Comparison of ENCODE assay signal across 12 cellular contexts in the genomic region with DNA sequence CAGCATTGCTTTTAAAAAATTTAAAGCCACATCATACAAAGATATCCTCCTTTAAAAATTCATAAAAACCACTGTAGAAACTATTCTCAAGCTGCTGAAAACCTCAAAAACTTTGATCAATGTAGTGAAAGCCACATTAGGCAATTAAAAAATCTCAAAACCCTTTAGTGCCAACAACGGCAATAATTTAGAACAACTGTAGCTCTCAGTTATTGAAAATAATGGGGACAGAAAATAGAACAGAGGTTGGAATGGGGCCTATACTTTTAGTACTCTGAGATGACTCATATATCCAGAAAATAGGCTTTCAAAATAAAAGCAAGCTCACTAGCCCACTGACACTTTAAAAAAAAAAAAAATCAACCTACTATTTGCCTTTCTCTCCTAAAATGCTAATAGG.
DNase-seq lines count a peak whose midpoint lies in the region; ATAC-seq and TF ChIP-seq lines count a peak whose summit lies in the region.
"Had no signal": no experiment of that assay in that cellular context is flagged by ENCODE, and none has a peak within 500 bp of the region (broad histone marks: within the 10 kb centered on the region; RNA-seq: fewer than 3 reads in every experiment).

No MANE protein-coding gene starts in this region.

- ATAC-seq in heart left ventricle (no peak), Right ventricle myocardium superior (ENCODE audit: poor library complexity) (no peak), GM21423 (IDR thresholded peaks at IDR 0.05; ENCODE audit: unreplicated experiment) (no peak)
- no peak for ATAC-seq in activated CD8-positive, alpha-beta T cell treated with anti-CD3 and anti-CD28 coated beads, Interleukin-2, amount 10 ng/mL, durations not matched to agents 7 days and 5 days
- ATAC-seq in activated naive CD4-positive, alpha-beta T cell treated with anti-CD3 and anti-CD28 coated beads, Interleukin-2, amount 50 U/mL, for 72 hours: no peak

- peak overlapping the region; percentile 70 for H3K27ac Mint-ChIP-seq in activated CD8-positive, alpha-beta T cell treated with anti-CD3 and anti-CD28 coated beads, Interleukin-2, amount 10 ng/mL, durations not matched to agents 7 days and 5 days
- no peak overlapping the region for H3K27ac Mint-ChIP-seq in activated naive CD4-positive, alpha-beta T cell treated with anti-CD3 and anti-CD28 coated beads, Interleukin-2, amount 50 U/mL, for 72 hours

- H3K4me3 ChIP-seq in heart left ventricle (no peak overlapping the region), fibroblast of the aortic adventitia (ENCODE audit: low read depth, low read length) (no peak overlapping the region), uterus (no peak overlapping the region)
- no peak overlapping the region for H3K4me3 ChIP-seq in effector memory CD4-positive, alpha-beta T cell (ENCODE audit: insufficient read depth, low read depth, low read length, poor library complexity, severe bottlenecking)
- H3K4me3 ChIP-seq: psoas muscle had no signal

- H3K36me3 ChIP-seq in heart left ventricle: peaks cover 0 to 18% (median 0%) of the 10 kb centered on the region in 9 donors
- no peaks in the 10 kb centered on the region for H3K36me3 ChIP-seq in uterus
- H3K36me3 ChIP-seq in effector memory CD4-positive, alpha-beta T cell (ENCODE audit: control insufficient read depth, insufficient read depth, low read length): no peaks in the 10 kb centered on the region

- H3K9me3 Mint-ChIP-seq in activated CD8-positive, alpha-beta T cell treated with anti-CD3 and anti-CD28 coated beads, Interleukin-2, amount 10 ng/mL, durations not matched to agents 7 days and 5 days (ENCODE audit: insufficient read depth): no peaks in the 10 kb centered on the region
- no peaks in the 10 kb centered on the region for H3K9me3 Mint-ChIP-seq in activated naive CD4-positive, alpha-beta T cell treated with anti-CD3 and anti-CD28 coated beads, Interleukin-2, amount 50 U/mL, for 72 hours
- H3K9me3 Mint-ChIP-seq: dendritic cell treated with granulocyte-macrophage colony-stimulating factor and Interleukin-4, amounts not matched to agents 40 ng/mL and 50 ng/mL, for 4 days had no signal

- H3K4me3 Mint-ChIP-seq in activated CD8-positive, alpha-beta T cell treated with anti-CD3 and anti-CD28 coated beads, Interleukin-2, amount 10 ng/mL, durations not matched to agents 7 days and 5 days: peak overlapping the region; percentile 34
- H3K4me3 Mint-ChIP-seq: B cell; dendritic cell treated with granulocyte-macrophage colony-stimulating factor and Interleukin-4, amounts not matched to agents 40 ng/mL and 50 ng/mL, for 4 days had no signal

- no peaks in the 10 kb centered on the region for H3K27me3 Mint-ChIP-seq in activated CD8-positive, alpha-beta T cell treated with anti-CD3 and anti-CD28 coated beads, Interleukin-2, amount 10 ng/mL, durations not matched to agents 7 days and 5 days (ENCODE audit: low read depth)
- H3K27me3 Mint-ChIP-seq: B cell; dendritic cell treated with granulocyte-macrophage colony-stimulating factor and Interleukin-4, amounts not matched to agents 40 ng/mL and 50 ng/mL, for 4 days had no signal

- H3K9me3 ChIP-seq in heart left ventricle: no peaks in the 10 kb centered on the region
- H3K9me3 ChIP-seq in uterus: no peaks in the 10 kb centered on the region
- no peaks in the 10 kb centered on the region for H3K9me3 ChIP-seq in effector memory CD4-positive, alpha-beta T cell (ENCODE audit: control insufficient read depth, low read length)
- H3K9me3 ChIP-seq: psoas muscle had no signal

- H3K27ac ChIP-seq in heart left ventricle (peak overlapping the region in 9 of 12 donors; percentile 7 to 76 (median 31)), uterus (peak overlapping the region; percentile 61 to 69)
- no peak overlapping the region for H3K27ac ChIP-seq in effector memory CD4-positive, alpha-beta T cell (ENCODE audit: insufficient read depth, low read length, poor library complexity, severe bottlenecking)
- H3K27ac ChIP-seq: psoas muscle had no signal

- TF ChIP-seq CTCF in heart left ventricle (IDR thresholded peaks at IDR 0.05) (no peak), fibroblast of the aortic adventitia (IDR thresholded peaks at IDR 0.05; ENCODE audit: insufficient read depth, low read length) (no peak), uterus (IDR thresholded peaks at IDR 0.05) (no peak)

- H3K4me1 Mint-ChIP-seq in activated CD8-positive, alpha-beta T cell treated with anti-CD3 and anti-CD28 coated beads, Interleukin-2, amount 10 ng/mL, durations not matched to agents 7 days and 5 days (ENCODE audit: low read depth): peaks cover 60% of the 10 kb centered on the region

- TF ChIP-seq POLR2A in heart left ventricle (IDR thresholded peaks at IDR 0.05): no peak
- TF ChIP-seq POLR2A in uterus (IDR thresholded peaks at IDR 0.05): no peak

- no peaks in the 10 kb centered on the region for H3K36me3 Mint-ChIP-seq in activated CD8-positive, alpha-beta T cell treated with anti-CD3 and anti-CD28 coated beads, Interleukin-2, amount 10 ng/mL, durations not matched to agents 7 days and 5 days (ENCODE audit: low read depth)
- no peaks in the 10 kb centered on the region for H3K36me3 Mint-ChIP-seq in activated naive CD4-positive, alpha-beta T cell treated with anti-CD3 and anti-CD28 coated beads, Interleukin-2, amount 50 U/mL, for 72 hours

- intact Hi-C loops in heart left ventricle (cut with DNase I) (loop anchor here in 4 of 10 donors (5.0 kb wide), 3 partner anchors 76 to 206 kb away; partner anchors contain the start of gene CCDC146 (in 1 of the 4)), Right ventricle myocardium superior (cut with DNase I) (loop anchor here (10.0 kb wide), 2 partner anchors 74 to 194 kb away; no protein-coding TSS in a partner anchor), uterus (cut with DNase I; ENCODE audit: low total_unique reads) (no loop called here)

- WGBS in heart left ventricle, 4 donors: 31 to 56% (median 38%) methylated on average over 1 of the region's 1 CpG

- H3K27me3 ChIP-seq in heart left ventricle (no peaks in the 10 kb centered on the region), uterus (no peaks in the 10 kb centered on the region)
- H3K27me3 ChIP-seq in effector memory CD4-positive, alpha-beta T cell (replicated peaks; ENCODE audit: control insufficient read depth, insufficient read depth, low read length, poor library complexity, severe bottlenecking): no peaks in the 10 kb centered on the region

- POLR2A ChIA-PET in activated CD8-positive, alpha-beta T cell treated with anti-CD3 and anti-CD28 coated beads, Interleukin-2, amount 10 ng/mL, durations not matched to agents 7 days and 5 days (lab: Charles Lee): no interaction called here

- H3K4me1 ChIP-seq in heart left ventricle: peaks cover 5 to 60% (median 36%) of the 10 kb centered on the region in 12 donors
- H3K4me1 ChIP-seq in uterus: peaks cover 3 to 8% of the 10 kb centered on the region in 2 donors
- peaks cover 10% of the 10 kb centered on the region for H3K4me1 ChIP-seq in effector memory CD4-positive, alpha-beta T cell (ENCODE audit: control insufficient read depth, insufficient read depth, low read length, poor library complexity, severe bottlenecking)

- no peak for DNase-seq in heart left ventricle
- DNase-seq in Right ventricle myocardium superior: no peak
- no peak for DNase-seq in activated CD8-positive, alpha-beta T cell treated with anti-CD3 and anti-CD28 coated beads, Interleukin-2, amount 10 ng/mL, durations not matched to agents 7 days and 5 days
- DNase-seq in fibroblast of the aortic adventitia (ENCODE audit: low read depth): peak; percentile 57
- no peak for DNase-seq in uterus
- no peak for DNase-seq in effector memory CD4-positive, alpha-beta T cell
- no peak for DNase-seq in activated naive CD4-positive, alpha-beta T cell treated with anti-CD3 and anti-CD28 coated beads, Interleukin-2, amount 50 U/mL, for 72 hours (ENCODE audit: low spot score in 2 of 2)
- DNase-seq: NCI-H774, psoas muscle had no signal

- CTCF ChIA-PET in activated CD8-positive, alpha-beta T cell treated with anti-CD3 and anti-CD28 coated beads, Interleukin-2, amount 10 ng/mL, durations not matched to agents 7 days and 5 days (lab: Charles Lee): interaction anchor here (0.6 to 1.7 kb wide), 7 partner anchors 33 to 82 kb away, joined by 3 to 14 read pairs (median 3); no protein-coding TSS in a partner anchor
